Comparison of ENCODE assay signal across 1 cellular context in the genomic region with DNA sequence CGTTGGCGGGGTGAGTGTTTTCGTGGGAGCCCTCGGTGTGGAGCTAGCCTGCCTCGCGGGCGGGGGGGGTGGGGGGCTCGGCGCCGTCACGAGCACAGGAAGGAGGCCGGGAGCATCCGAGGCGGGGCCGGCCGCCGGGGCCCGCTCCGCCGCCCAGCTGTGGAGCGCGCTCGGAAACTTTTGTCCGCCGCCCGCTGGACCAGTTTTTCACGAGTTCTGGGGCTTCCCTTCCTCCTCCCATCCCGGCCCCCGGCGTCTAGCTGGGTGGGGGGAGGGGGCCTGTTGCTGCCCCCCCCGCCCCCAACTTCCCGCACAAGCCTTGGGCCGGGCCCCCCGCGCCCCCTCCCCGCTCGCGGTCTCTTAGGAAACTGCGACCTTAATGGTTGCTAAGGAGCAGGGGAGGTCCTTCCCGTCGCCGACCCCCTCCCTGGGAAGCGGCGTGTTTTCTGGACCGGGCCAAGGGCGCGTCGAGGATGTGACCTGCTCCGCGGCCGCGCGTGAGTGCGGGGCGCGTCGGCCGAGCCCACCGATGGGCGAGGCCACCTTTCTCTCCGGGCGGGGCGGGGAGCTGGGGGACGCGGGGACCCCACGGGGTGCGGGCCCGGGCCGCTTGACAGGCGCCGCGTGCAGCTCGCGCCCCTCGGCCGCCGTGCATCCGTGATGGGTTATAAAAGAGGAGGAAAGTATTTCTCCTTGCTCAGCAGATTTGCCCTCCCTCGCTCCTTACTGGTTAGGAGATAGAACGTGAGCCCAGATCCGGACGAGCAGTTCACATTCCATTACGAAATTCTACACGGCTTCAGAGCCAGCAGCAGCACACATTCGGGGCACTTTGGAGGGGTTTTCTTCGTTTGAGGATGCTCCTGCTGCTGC.
TF ChIP-seq lines count a peak whose summit lies in the region.

No MANE protein-coding gene starts in this region.

TF ChIP-seq in endothelial cell of umbilical vein, 7 proteins besides CTCF, POLR2A, EP300 and RAD21 (continued from another document):
- TF ChIP-seq, protein P1, sequence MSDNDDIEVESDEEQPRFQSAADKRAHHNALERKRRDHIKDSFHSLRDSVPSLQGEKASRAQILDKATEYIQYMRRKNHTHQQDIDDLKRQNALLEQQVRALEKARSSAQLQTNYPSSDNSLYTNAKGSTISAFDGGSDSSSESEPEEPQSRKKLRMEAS (IDR thresholded peaks at IDR 0.05; ENCODE audit: insufficient read depth, insufficient read length) = no peak
